Comparison of ENCODE assay signal across 13 cellular contexts in the genomic region with DNA sequence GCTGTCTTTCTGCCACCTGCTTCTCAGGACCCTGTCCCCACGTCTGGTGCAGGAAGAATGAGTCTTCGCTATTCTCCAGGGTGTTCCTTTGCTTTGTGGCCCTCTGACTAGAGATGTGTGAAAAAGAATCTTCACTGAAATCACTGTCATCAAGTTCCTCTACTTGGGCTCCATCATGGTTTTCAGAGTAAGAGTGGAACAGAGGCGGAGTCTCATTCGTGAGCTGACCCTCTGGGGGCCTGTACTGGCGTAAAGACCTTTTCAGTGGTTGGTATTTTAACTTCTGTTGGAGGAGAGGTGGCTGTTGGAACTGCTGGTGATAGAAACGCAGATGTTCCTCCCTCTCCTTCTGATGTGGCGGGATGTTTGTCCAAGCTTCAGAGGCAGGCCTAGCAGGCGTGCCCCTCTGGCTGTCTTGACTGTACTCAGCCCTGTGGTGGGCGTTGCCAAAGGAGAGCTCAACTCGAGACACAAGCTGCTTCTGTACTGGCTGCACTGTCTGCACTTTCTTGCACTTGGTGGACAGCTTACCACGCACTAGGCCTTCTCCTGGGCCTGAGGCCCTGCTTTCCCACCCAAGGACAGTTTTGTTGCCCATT.
A peak's percentile ranks its signal among the peaks of the same experiment; 100 is the strongest.
DNase-seq lines count a peak whose midpoint lies in the region; ATAC-seq lines count a peak whose summit lies in the region.
"Had no signal": no experiment of that assay in that cellular context is flagged by ENCODE, and none has a peak within 500 bp of the region (broad histone marks: within the 10 kb centered on the region; RNA-seq: fewer than 3 reads in every experiment).

No MANE protein-coding gene starts in this region.

- no peaks in the 10 kb centered on the region for H3K9me3 Mint-ChIP-seq in activated T-cell treated with anti-CD3 and anti-CD28 coated beads, Interleukin-2, amount 50 U/mL, for 72 hours
- H3K9me3 Mint-ChIP-seq in stimulated activated naive CD8-positive, alpha-beta T cell treated with anti-CD3 and anti-CD28 coated beads, Interleukin-15, Interleukin-2, amounts not matched to agents 100 ng/mL and 50 ng/mL, for 24 hours, result no peaks in the 10 kb centered on the region
- H3K9me3 Mint-ChIP-seq in T-helper 2 cell treated with Interferon-gamma antibody and Interleukin-4, amounts not matched to agents 5 μg/mL and 100 μg/mL, for 36 hours, result no peaks in the 10 kb centered on the region

- intact Hi-C loops in left cardiac atrium (cut with DNase I), result no loop called here

- H3K36me3 Mint-ChIP-seq in activated T-cell treated with anti-CD3 and anti-CD28 coated beads, Interleukin-2, amount 50 U/mL, for 72 hours (ENCODE audit: insufficient read depth in 2 of 2), result peaks cover 2 to 3% of the 10 kb centered on the region in 2 donors
- no peaks in the 10 kb centered on the region for H3K36me3 Mint-ChIP-seq in T-helper 17 cell (ENCODE audit: low read depth)
- peaks cover 39% of the 10 kb centered on the region for H3K36me3 Mint-ChIP-seq in stimulated activated naive CD8-positive, alpha-beta T cell treated with anti-CD3 and anti-CD28 coated beads, Interleukin-15, Interleukin-2, amounts not matched to agents 100 ng/mL and 50 ng/mL, for 24 hours (ENCODE audit: low read depth)
- H3K36me3 Mint-ChIP-seq in T-helper 2 cell treated with Interferon-gamma antibody and Interleukin-4, amounts not matched to agents 5 μg/mL and 100 μg/mL, for 36 hours (ENCODE audit: low read depth), result peaks cover 13% of the 10 kb centered on the region

- peak in 1 of 2 donors; percentile 28 for ATAC-seq in activated T-cell treated with anti-CD3 and anti-CD28 coated beads, Interleukin-2, amount 50 U/mL, for 72 hours (replicated peaks in 1 of 2)
- ATAC-seq in T-helper 17 cell, result no peak
- ATAC-seq in left cardiac atrium, result peak in 1 of 2 donors; percentile 3
- ATAC-seq: esophagus mucosa, PC-3 had no signal

- no peak for DNase-seq in activated T-cell treated with anti-CD3 and anti-CD28 coated beads, Interleukin-2, amount 50 U/mL, for 72 hours
- DNase-seq in activated T-cell treated with anti-CD3 and anti-CD28 coated beads, Interleukin-2, amount 50 U/mL, for 1 hour, result no peak
- DNase-seq in T-helper 17 cell (no peak), left cardiac atrium (peak; percentile 51), T-helper 2 cell (no peak), amniotic stem cell (lab: John Stamatoyannopoulos, UW) (no peak)
- no peak for DNase-seq in T-helper 2 cell treated with Interferon-gamma antibody and Interleukin-4, amounts not matched to agents 5 μg/mL and 100 μg/mL, for 36 hours (ENCODE audit: low spot score)
- DNase-seq: dermis blood vessel endothelial cell, NCI-H524 treated with DMSO at 0.1 percent for 48 hours, PC-3 had no signal

- peak overlapping the region; percentile 11 for H3K27ac Mint-ChIP-seq in activated T-cell treated with anti-CD3 and anti-CD28 coated beads, Interleukin-2, amount 50 U/mL, for 72 hours
- H3K27ac Mint-ChIP-seq in T-helper 17 cell, result peak overlapping the region; percentile 67
- H3K27ac Mint-ChIP-seq in stimulated activated naive CD8-positive, alpha-beta T cell treated with anti-CD3 and anti-CD28 coated beads, Interleukin-15, Interleukin-2, amounts not matched to agents 100 ng/mL and 50 ng/mL, for 24 hours, result peak overlapping the region; percentile 49
- H3K27ac Mint-ChIP-seq in T-helper 2 cell treated with Interferon-gamma antibody and Interleukin-4, amounts not matched to agents 5 μg/mL and 100 μg/mL, for 36 hours, result no peak overlapping the region

- H3K9me3 ChIP-seq in T-helper 17 cell (ENCODE audit: control insufficient read depth, low read length, poor library complexity, severe bottlenecking), result no peaks in the 10 kb centered on the region
- H3K9me3 ChIP-seq: tibial artery had no signal

- H3K4me1 Mint-ChIP-seq in activated T-cell treated with anti-CD3 and anti-CD28 coated beads, Interleukin-2, amount 50 U/mL, for 72 hours (ENCODE audit: low read depth), result peaks cover 10% of the 10 kb centered on the region
- peaks cover 18% of the 10 kb centered on the region for H3K4me1 Mint-ChIP-seq in T-helper 17 cell
- H3K4me1 Mint-ChIP-seq in stimulated activated naive CD8-positive, alpha-beta T cell treated with anti-CD3 and anti-CD28 coated beads, Interleukin-15, Interleukin-2, amounts not matched to agents 100 ng/mL and 50 ng/mL, for 24 hours (ENCODE audit: low read depth), result peaks cover 12% of the 10 kb centered on the region
- peaks cover 1% of the 10 kb centered on the region for H3K4me1 Mint-ChIP-seq in T-helper 2 cell treated with Interferon-gamma antibody and Interleukin-4, amounts not matched to agents 5 μg/mL and 100 μg/mL, for 36 hours (ENCODE audit: low read depth)

- H3K27me3 Mint-ChIP-seq in activated T-cell treated with anti-CD3 and anti-CD28 coated beads, Interleukin-2, amount 50 U/mL, for 72 hours (ENCODE audit: low read depth), result no peaks in the 10 kb centered on the region
- no peaks in the 10 kb centered on the region for H3K27me3 Mint-ChIP-seq in T-helper 17 cell
- H3K27me3 Mint-ChIP-seq in stimulated activated naive CD8-positive, alpha-beta T cell treated with anti-CD3 and anti-CD28 coated beads, Interleukin-15, Interleukin-2, amounts not matched to agents 100 ng/mL and 50 ng/mL, for 24 hours, result no peaks in the 10 kb centered on the region
- H3K27me3 Mint-ChIP-seq in T-helper 2 cell treated with Interferon-gamma antibody and Interleukin-4, amounts not matched to agents 5 μg/mL and 100 μg/mL, for 36 hours (ENCODE audit: low read depth), result no peaks in the 10 kb centered on the region

- H3K4me3 Mint-ChIP-seq in activated T-cell treated with anti-CD3 and anti-CD28 coated beads, Interleukin-2, amount 50 U/mL, for 72 hours, result no peak overlapping the region
- H3K4me3 Mint-ChIP-seq in T-helper 17 cell, result no peak overlapping the region
- no peak overlapping the region for H3K4me3 Mint-ChIP-seq in stimulated activated naive CD8-positive, alpha-beta T cell treated with anti-CD3 and anti-CD28 coated beads, Interleukin-15, Interleukin-2, amounts not matched to agents 100 ng/mL and 50 ng/mL, for 24 hours
- H3K4me3 Mint-ChIP-seq in T-helper 2 cell treated with Interferon-gamma antibody and Interleukin-4, amounts not matched to agents 5 μg/mL and 100 μg/mL, for 36 hours, result no peak overlapping the region
